2 cellular contexts compared by ENCODE assay signal in genomic region chr2:84821806-84822205, GRCh38.
TF ChIP-seq lines count a peak whose summit lies in the region.

No MANE protein-coding gene starts in this region.

TF ChIP-seq in GM23338, 12 proteins besides CTCF, POLR2A, EP300 and RAD21 (continued from another document):
- TF ChIP-seq NANOG (IDR thresholded peaks at IDR 0.05; ENCODE audit: borderline replicate concordance): no peak
- no peak for TF ChIP-seq ZNF331 (CRISPR knock-in tag; IDR thresholded peaks at IDR 0.05; ENCODE audit: low read depth)
- no peak for TF ChIP-seq REST (IDR thresholded peaks at IDR 0.05; ENCODE audit: unreplicated experiment)
- TF ChIP-seq ZNF462 (CRISPR knock-in tag; IDR thresholded peaks at IDR 0.05): no peak
- no peak for TF ChIP-seq ZNF114 (CRISPR knock-in tag; IDR thresholded peaks at IDR 0.05)

TF ChIP-seq in WTC11, 78 proteins besides CTCF, POLR2A, EP300 and RAD21 (continued from another document):
- TF ChIP-seq ZNF512 (CRISPR knock-in tag; IDR thresholded peaks at IDR 0.05; ENCODE audit: borderline replicate concordance): no peak
- no peak for TF ChIP-seq USF2 (CRISPR knock-in tag; IDR thresholded peaks at IDR 0.05)
- no peak for TF ChIP-seq SOX15 (CRISPR knock-in tag; IDR thresholded peaks at IDR 0.05)
- TF ChIP-seq NFATC4 (CRISPR knock-in tag; IDR thresholded peaks at IDR 0.05): no peak
- TF ChIP-seq AR (CRISPR knock-in tag; IDR thresholded peaks at IDR 0.05): no peak
- no peak for TF ChIP-seq E2F1 (CRISPR knock-in tag; IDR thresholded peaks at IDR 0.05)
- TF ChIP-seq ATF3 (CRISPR knock-in tag; conservative IDR thresholded peaks at IDR 0.05): no peak
